ENCODE assay signal across 12 cellular contexts in genomic region chr1:22712502-22713271, GRCh38. TPM values are rescaled to one million over a fixed set of nuclear protein-coding genes. Genes with fewer than 3 reads are reported as not detected.
DNase-seq lines count a peak whose midpoint lies in the region; ATAC-seq, FAIRE-seq and TF ChIP-seq lines count a peak whose summit lies in the region.
"Had no signal": no experiment of that assay in that cellular context is flagged by ENCODE, and none has a peak within 500 bp of the region (broad histone marks: within the 10 kb centered on the region; RNA-seq: fewer than 3 reads in every experiment).

No MANE protein-coding gene starts in this region.

- peak overlapping the region; percentile 92 for H3K4me2 ChIP-seq in BLaER1

- H3K27me3 Mint-ChIP-seq in mesothelial cell of epicardium (ENCODE audit: low read depth), result no peaks in the 10 kb centered on the region

- no peaks in the 10 kb centered on the region for H3K36me3 Mint-ChIP-seq in mesothelial cell of epicardium

- TF ChIP-seq EP300 in gastroesophageal sphincter (IDR thresholded peaks at IDR 0.05), result no peak

- 74 to 100% methylated on average over 2 to 3 of the region's 19 CpGs for WGBS in gastroesophageal sphincter (ENCODE audit: low coverage in 1 of 2), 2 donors

- no peak overlapping the region for H3K27ac ChIP-seq in BLaER1
- no peak overlapping the region for H3K27ac ChIP-seq in gastroesophageal sphincter
- H3K27ac ChIP-seq: neutrophil, upper lobe of right lung had no signal

- ATAC-seq in gastroesophageal sphincter (no peak), GM21825 (IDR thresholded peaks at IDR 0.05; ENCODE audit: unreplicated experiment) (no peak)

- H3K27me3 ChIP-seq in BLaER1 (peaks cover 45% of the 10 kb centered on the region), gastroesophageal sphincter (peaks cover 64% of the 10 kb centered on the region)

- H3K4me1 ChIP-seq in BLaER1 (peaks cover 53% of the 10 kb centered on the region), gastroesophageal sphincter (peaks cover 0 to 26% (median 7%) of the 10 kb centered on the region in 3 donors)

- DNase-seq in H4 (ENCODE audit: low spot score) (peak; percentile 83), mesothelial cell of epicardium (ENCODE audit: low spot score in 2 of 2, unreplicated experiment in 2 of 2) (no peak), D721Med (ENCODE audit: insufficient read length, low spot score) (no peak), SKM-1 (lab: John Stamatoyannopoulos, UW; ENCODE audit: unreplicated experiment) (no peak)
- peak; percentile 57 for DNase-seq in activated CD8-positive, alpha-beta memory T cell treated with anti-CD3 and anti-CD28 coated beads, Interleukin-2, amount 50 U/mL, for 48 hours
- DNase-seq: SHP77 treated with DMSO at 0.1 percent for 48 hours, upper lobe of right lung had no signal

- peak overlapping the region; percentile 73 for H3K27ac Mint-ChIP-seq in mesothelial cell of epicardium
- H3K27ac Mint-ChIP-seq: dendritic cell treated with granulocyte-macrophage colony-stimulating factor and Interleukin-4, amounts not matched to agents 40 ng/mL and 50 ng/mL, for 4 days had no signal

- TF ChIP-seq POLR2A in gastroesophageal sphincter (IDR thresholded peaks at IDR 0.05), result no peak

- no peak for FAIRE-seq in D721Med (lab: Jason Lieb, UNC)

- no peaks in the 10 kb centered on the region for H3K9me3 Mint-ChIP-seq in mesothelial cell of epicardium
- H3K9me3 Mint-ChIP-seq: dendritic cell treated with granulocyte-macrophage colony-stimulating factor and Interleukin-4, amounts not matched to agents 40 ng/mL and 50 ng/mL, for 4 days had no signal

- H4K20me1 ChIP-seq in BLaER1, result peaks cover 37% of the 10 kb centered on the region

- H3K9ac ChIP-seq in BLaER1, result no peak overlapping the region

- peak overlapping the region; percentile 83 for H3K4me3 Mint-ChIP-seq in mesothelial cell of epicardium
- H3K4me3 Mint-ChIP-seq: dendritic cell treated with granulocyte-macrophage colony-stimulating factor and Interleukin-4, amounts not matched to agents 40 ng/mL and 50 ng/mL, for 4 days had no signal

- H3K4me3 ChIP-seq in BLaER1 (peak overlapping the region; percentile 71), gastroesophageal sphincter (no peak overlapping the region)

- H3K36me3 ChIP-seq in BLaER1, result no peaks in the 10 kb centered on the region
- H3K36me3 ChIP-seq in gastroesophageal sphincter, result no peaks in the 10 kb centered on the region
- H3K36me3 ChIP-seq: neutrophil, upper lobe of right lung had no signal

- H3K4me1 Mint-ChIP-seq in mesothelial cell of epicardium, result peaks cover 67% of the 10 kb centered on the region

- TF ChIP-seq CTCF in mesothelial cell of epicardium (IDR thresholded peaks at IDR 0.05; ENCODE audit: unreplicated experiment) (no peak), D721Med (IDR thresholded peaks at IDR 0.05; ENCODE audit: insufficient read depth, missing control alignments) (no peak), gastroesophageal sphincter (IDR thresholded peaks at IDR 0.05) (no peak)

- H3K9me3 ChIP-seq in BLaER1 (no peaks in the 10 kb centered on the region), gastroesophageal sphincter (no peaks in the 10 kb centered on the region)
- H3K9me3 ChIP-seq: neutrophil, upper lobe of right lung had no signal

RNA-seq across cellular contexts. Expression of gene EPHB2, which starts 2.0 kb away (rescaled TPM):
- 55.5 and 70.9 TPM in 2 replicates for total RNA-seq in H4 (2014; rRNA removed; shearing (Covaris generic))
- total RNA-seq in mesothelial cell of epicardium (125 to 133 TPM (median 130 TPM) in 3 replicates), gastroesophageal sphincter (1 to 10 TPM; 2.0 to 5.9 (median 2.6) TPM)

RNA-seq across cellular contexts. Expression of gene C1QB, which starts 59.7 kb away (rescaled TPM):
- total RNA-seq in H4 (2014; rRNA removed; shearing (Covaris generic)), result not detected in 2 replicates
- not detected in 3 replicates for total RNA-seq in mesothelial cell of epicardium
- total RNA-seq in gastroesophageal sphincter, result 100 to 1,000 TPM in 3 of 4 donors, 10 to 100 TPM in 1; 37.0 to 607 (median 249) TPM

Comparison
In these comparisons a context has a peak if more than half of its experiments do, and no peak if none do; other contexts are left out.
1. DNase-seq: peak in H4 (single experiment) and activated CD8-positive, alpha-beta memory T cell treated with anti-CD3 and anti-CD28 coated beads, Interleukin-2, amount 50 U/mL, for 48 hours (single experiment); none in mesothelial cell of epicardium (0 of 2), D721Med (single experiment) and SKM-1 (single experiment).
2. RNA of gene C1QB, which starts 59.7 kb away (total RNA-seq): 37.0 to 607 TPM in gastroesophageal sphincter; not detected in H4 and not detected in mesothelial cell of epicardium; every median in the first group is over 10 times any median in the second.